In genomic region chr4:25441519-25442117, GRCh38 we compare ENCODE assay signal across 8 cellular contexts.
DNase-seq lines count a peak whose midpoint lies in the region; ATAC-seq and TF ChIP-seq lines count a peak whose summit lies in the region.

No MANE protein-coding gene starts in this region.

- ATAC-seq in HG02763 (IDR thresholded peaks at IDR 0.05; ENCODE audit: unreplicated experiment): no peak
- ATAC-seq in GM21737 (IDR thresholded peaks at IDR 0.05; ENCODE audit: unreplicated experiment): no peak

- no peaks in the 10 kb centered on the region for H3K36me3 Mint-ChIP-seq in activated CD4-positive, alpha-beta T cell treated with anti-CD3 and anti-CD28 coated beads, Interleukin-2, amount 10 ng/mL, durations not matched to agents 24 days and 14 days (ENCODE audit: low read depth)

- CTCF ChIA-PET in RWPE1 (lab: Yijun Ruan, JAX): interaction anchor here (0.6 to 5.1 kb wide), 15 partner anchors 11 to 1245 kb away, joined by 3 to 42 read pairs (median 4); no protein-coding TSS in a partner anchor

- no peaks in the 10 kb centered on the region for H3K9me2 ChIP-seq in MM.1S (replicated peaks; ENCODE audit: insufficient read depth, low read length)

- TF ChIP-seq CTCF in MM.1S (IDR thresholded peaks at IDR 0.05; ENCODE audit: low read length) (peak; percentile 56), RWPE1 (conservative IDR thresholded peaks at IDR 0.05; ENCODE audit: low read depth) (peak; percentile 56)

- H3K27me3 Mint-ChIP-seq in activated CD4-positive, alpha-beta T cell treated with anti-CD3 and anti-CD28 coated beads, Interleukin-2, amount 10 ng/mL, durations not matched to agents 24 days and 14 days: no peaks in the 10 kb centered on the region

- H3F3A ChIP-seq in MM.1S (ENCODE audit: insufficient read depth, low read length): no peaks in the 10 kb centered on the region

- no peaks in the 10 kb centered on the region for H3K36me3 ChIP-seq in MM.1S (replicated peaks; ENCODE audit: insufficient read depth, low read length)

- H3K4me3 Mint-ChIP-seq in activated CD4-positive, alpha-beta T cell treated with anti-CD3 and anti-CD28 coated beads, Interleukin-2, amount 10 ng/mL, durations not matched to agents 24 days and 14 days: no peak overlapping the region

- peak; percentile 59 for DNase-seq in activated CD4-positive, alpha-beta T cell treated with anti-CD3 and anti-CD28 coated beads, Interleukin-2, amount 10 ng/mL, durations not matched to agents 24 days and 14 days
- DNase-seq in activated CD4-positive, alpha-beta T cell treated with anti-CD3 and anti-CD28 coated beads, Interleukin-2, amount 50 U/mL, for 1 hour: no peak
- peak; percentile 48 for DNase-seq in MM.1S
- peak; percentile 47 for DNase-seq in RWPE1 (ENCODE audit: low spot score)
- peak; percentile 51 for DNase-seq in epidermal melanocyte (ENCODE audit: insufficient read length, low spot score)
- DNase-seq in midbrain (lab: John Stamatoyannopoulos, UW): peak; percentile 47

- H3K9ac ChIP-seq in MM.1S (ENCODE audit: low read length): no peak overlapping the region

- no peak overlapping the region for H2AFZ ChIP-seq in MM.1S (ENCODE audit: low read length)

- H3K4me1 ChIP-seq in MM.1S (ENCODE audit: low read length): no peaks in the 10 kb centered on the region

- H3K4me2 ChIP-seq in MM.1S (ENCODE audit: low read depth, low read length): no peak overlapping the region

- no peaks in the 10 kb centered on the region for H3K79me2 ChIP-seq in MM.1S (ENCODE audit: low read length)

- no peak overlapping the region for H3K4me3 ChIP-seq in MM.1S (ENCODE audit: low read length)

- no peak overlapping the region for H3K27ac Mint-ChIP-seq in activated CD4-positive, alpha-beta T cell treated with anti-CD3 and anti-CD28 coated beads, Interleukin-2, amount 10 ng/mL, durations not matched to agents 24 days and 14 days

- no peak overlapping the region for H3K27ac ChIP-seq in MM.1S (ENCODE audit: low read length)
- H3K27ac ChIP-seq in RWPE1: no peak overlapping the region

- no peaks in the 10 kb centered on the region for H3K27me3 ChIP-seq in MM.1S (replicated peaks; ENCODE audit: insufficient read depth, low read length)

- H3K4me1 Mint-ChIP-seq in activated CD4-positive, alpha-beta T cell treated with anti-CD3 and anti-CD28 coated beads, Interleukin-2, amount 10 ng/mL, durations not matched to agents 24 days and 14 days: no peaks in the 10 kb centered on the region

- POLR2A ChIA-PET in RWPE1 (lab: Yijun Ruan, JAX; ENCODE audit: low non-redundant PET): no interaction called here

- no peaks in the 10 kb centered on the region for H3K9me3 Mint-ChIP-seq in activated CD4-positive, alpha-beta T cell treated with anti-CD3 and anti-CD28 coated beads, Interleukin-2, amount 10 ng/mL, durations not matched to agents 24 days and 14 days

- intact Hi-C loops in activated CD4-positive, alpha-beta T cell treated with anti-CD3 and anti-CD28 coated beads, Interleukin-2, amount 10 ng/mL, durations not matched to agents 24 days and 14 days (cut with micrococcal nuclease): loop anchor here (10.0 kb wide), 1 partner anchor 423 kb away; the partner anchor contains the start of gene SEL1L3

- no peaks in the 10 kb centered on the region for H4K20me1 ChIP-seq in MM.1S (ENCODE audit: insufficient read depth, low read length)

- no peaks in the 10 kb centered on the region for H3K9me3 ChIP-seq in MM.1S (replicated peaks; ENCODE audit: insufficient read depth, low read length)
